Comparison of ENCODE assay signal across 8 cellular contexts in the genomic region with DNA sequence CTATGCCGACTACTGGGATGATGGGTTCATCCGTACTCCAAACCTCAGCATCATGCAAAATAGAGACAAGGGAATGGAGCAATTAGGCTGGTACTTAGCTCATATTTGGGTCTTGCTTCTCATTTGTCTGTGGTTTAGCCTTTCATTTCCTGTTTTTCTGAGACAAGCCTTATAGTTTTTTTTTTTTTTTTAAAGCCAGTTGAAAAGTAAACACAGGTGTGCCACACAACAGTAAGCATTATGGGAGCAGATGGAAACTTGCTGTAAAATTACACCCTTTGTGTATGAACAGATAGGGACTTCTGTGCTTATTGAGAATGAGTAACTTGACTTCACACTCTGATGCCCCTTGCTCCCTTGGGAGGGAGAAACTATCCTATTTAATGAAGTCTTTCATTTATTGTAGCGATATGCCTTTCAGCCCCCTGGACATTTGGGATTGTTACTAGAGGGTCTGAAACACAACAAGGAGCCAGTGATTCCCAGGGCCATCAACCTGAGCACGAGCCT. TPM values are rescaled to one million over a fixed set of nuclear protein-coding genes. Genes with fewer than 3 reads are reported as not detected.
DNase-seq lines count a peak whose midpoint lies in the region; ATAC-seq and TF ChIP-seq lines count a peak whose summit lies in the region.

No MANE protein-coding gene starts in this region.

- no peaks in the 10 kb centered on the region for H3F3A ChIP-seq in Loucy (ENCODE audit: low read depth)

- no peak overlapping the region for H3K4me3 Mint-ChIP-seq in activated T-helper 2 cell treated with anti-CD3 and anti-CD28 coated beads, Interferon-gamma antibody, Interleukin-2, Interleukin-4, amounts not matched to agents 10 μg/mL and 5 μg/mL and 100 μg/mL, durations not matched to agents 14 hours and 24 hours and 36 hours (ENCODE audit: low read depth)

- H3K36me3 Mint-ChIP-seq in activated T-helper 2 cell treated with anti-CD3 and anti-CD28 coated beads, Interferon-gamma antibody, Interleukin-2, Interleukin-4, amounts not matched to agents 10 μg/mL and 5 μg/mL and 100 μg/mL, durations not matched to agents 14 hours and 24 hours and 36 hours (ENCODE audit: low read depth): no peaks in the 10 kb centered on the region

- no peak overlapping the region for H3K4me2 ChIP-seq in Loucy (ENCODE audit: low read depth, low read length, poor library complexity, severe bottlenecking)

- no peaks in the 10 kb centered on the region for H4K20me1 ChIP-seq in Loucy (ENCODE audit: insufficient read depth, low read length, poor library complexity, severe bottlenecking)

- no peaks in the 10 kb centered on the region for H3K79me2 ChIP-seq in Loucy (ENCODE audit: insufficient read depth, low read length)

- intact Hi-C loops in activated T-helper 2 cell treated with anti-CD3 and anti-CD28 coated beads, Interferon-gamma antibody, Interleukin-2, Interleukin-4, amounts not matched to agents 10 μg/mL and 5 μg/mL and 100 μg/mL, durations not matched to agents 14 hours and 24 hours and 36 hours (cut with micrococcal nuclease): no loop called here

- H3K4me1 ChIP-seq in Loucy (ENCODE audit: insufficient read depth, low read length, poor library complexity, severe bottlenecking): peaks cover 11% of the 10 kb centered on the region

- H3K27me3 ChIP-seq in Loucy (ENCODE audit: insufficient read depth, low read length, poor library complexity, severe bottlenecking): no peaks in the 10 kb centered on the region

- H3K27me3 Mint-ChIP-seq in activated T-helper 2 cell treated with anti-CD3 and anti-CD28 coated beads, Interferon-gamma antibody, Interleukin-2, Interleukin-4, amounts not matched to agents 10 μg/mL and 5 μg/mL and 100 μg/mL, durations not matched to agents 14 hours and 24 hours and 36 hours (ENCODE audit: low read depth): peaks cover 10% of the 10 kb centered on the region

- no peaks in the 10 kb centered on the region for H3K9me3 ChIP-seq in Loucy (ENCODE audit: insufficient read depth, low read depth, low read length)

- H3K36me3 ChIP-seq in Loucy (ENCODE audit: insufficient read depth, low read length): no peaks in the 10 kb centered on the region

- no peaks in the 10 kb centered on the region for H3K9me3 Mint-ChIP-seq in activated T-helper 2 cell treated with anti-CD3 and anti-CD28 coated beads, Interferon-gamma antibody, Interleukin-2, Interleukin-4, amounts not matched to agents 10 μg/mL and 5 μg/mL and 100 μg/mL, durations not matched to agents 14 hours and 24 hours and 36 hours

- peak overlapping the region; percentile 3; the same call in 1 of the 2 replicates for H3K4me3 ChIP-seq in GM12865 (ENCODE audit: low read depth, low read length)
- H3K4me3 ChIP-seq in Loucy (ENCODE audit: low read length, poor library complexity, severe bottlenecking): no peak overlapping the region
- H3K4me3 ChIP-seq in foreskin fibroblast (ENCODE audit: low read depth in 1 of 2, low read length in 2 of 2): no peak overlapping the region

- peak; percentile 81 for ATAC-seq in GM21786 (IDR thresholded peaks at IDR 0.05; ENCODE audit: unreplicated experiment)

- DNase-seq in GM12865 (ENCODE audit: low read depth) (peak; percentile 68), foreskin fibroblast (no peak), Kasumi-1 (lab: John Stamatoyannopoulos, UW) (no peak)
- DNase-seq in activated T-helper 2 cell treated with anti-CD3 and anti-CD28 coated beads, Interferon-gamma antibody, Interleukin-2, Interleukin-4, amounts not matched to agents 10 μg/mL and 5 μg/mL and 100 μg/mL, durations not matched to agents 14 hours and 24 hours and 36 hours (ENCODE audit: low spot score): no peak
- DNase-seq in activated T-cell treated with anti-CD3 and anti-CD28 coated beads, Interleukin-2, amount 50 U/mL, for 1 hour: no peak

- no peak for TF ChIP-seq CTCF in GM12865 (IDR thresholded peaks at IDR 0.05; ENCODE audit: insufficient read depth, low read depth, low read length, missing control alignments)
- no peak for TF ChIP-seq CTCF in Loucy (conservative IDR thresholded peaks at IDR 0.05; ENCODE audit: low read length)
- no peak for TF ChIP-seq CTCF in VCaP (conservative IDR thresholded peaks at IDR 0.05)
- TF ChIP-seq CTCF in foreskin fibroblast (IDR thresholded peaks at IDR 0.05; ENCODE audit: low read depth, low read length): no peak

- peak overlapping the region; percentile 44 for H3K27ac ChIP-seq in VCaP

- H3K27ac Mint-ChIP-seq in activated T-helper 2 cell treated with anti-CD3 and anti-CD28 coated beads, Interferon-gamma antibody, Interleukin-2, Interleukin-4, amounts not matched to agents 10 μg/mL and 5 μg/mL and 100 μg/mL, durations not matched to agents 14 hours and 24 hours and 36 hours: no peak overlapping the region

- H3K9me2 ChIP-seq in Loucy (replicated peaks; ENCODE audit: low read depth, low read length): no peaks in the 10 kb centered on the region

- H3K4me1 Mint-ChIP-seq in activated T-helper 2 cell treated with anti-CD3 and anti-CD28 coated beads, Interferon-gamma antibody, Interleukin-2, Interleukin-4, amounts not matched to agents 10 μg/mL and 5 μg/mL and 100 μg/mL, durations not matched to agents 14 hours and 24 hours and 36 hours (ENCODE audit: low read depth): peaks cover 5% of the 10 kb centered on the region

- 0 out of 2 replicates have a peak overlapping the region, but pooled peaks have one; percentile 50 for H2AFZ ChIP-seq in Loucy (ENCODE audit: low read length)

- H3K9ac ChIP-seq in Loucy (ENCODE audit: low read depth, low read length, poor library complexity, severe bottlenecking): no peak overlapping the region

RNA-seq across cellular contexts. Expression of a gene that starts 13.7 kb away (rescaled TPM):
- total RNA-seq in activated T-helper 2 cell treated with anti-CD3 and anti-CD28 coated beads, Interferon-gamma antibody, Interleukin-2, Interleukin-4, amounts not matched to agents 10 μg/mL and 5 μg/mL and 100 μg/mL, durations not matched to agents 14 hours and 24 hours and 36 hours: not detected in 2 replicates
